19 cellular contexts compared by ENCODE assay signal in the genomic region with DNA sequence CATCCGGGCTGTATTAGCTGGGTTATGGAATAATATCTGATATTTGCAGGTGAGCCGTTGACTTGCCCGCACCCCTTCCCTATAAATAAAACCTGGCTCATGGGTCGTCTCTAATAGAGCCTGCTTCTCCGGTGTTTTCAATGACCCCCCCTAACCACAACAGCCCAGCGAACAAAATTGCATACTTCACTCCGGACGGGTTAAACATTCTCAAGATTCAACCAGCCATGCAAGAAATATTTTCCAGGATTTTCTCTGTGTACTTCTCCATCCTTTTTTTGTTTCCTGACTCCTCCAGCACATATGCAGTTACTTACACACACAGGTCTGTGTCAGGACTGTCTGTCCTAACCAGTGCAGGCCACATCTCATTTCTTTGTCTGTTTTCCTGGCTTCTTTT.
"Had no signal": no experiment of that assay in that cellular context is flagged by ENCODE, and none has a peak within 500 bp of the region (broad histone marks: within the 10 kb centered on the region; RNA-seq: fewer than 3 reads in every experiment).

No MANE protein-coding gene starts in this region.

- H3K4me1 Mint-ChIP-seq: naive B cell; stimulated activated naive B cell treated with anti-CD40 and anti-IgM and Interleukin-4, amounts not matched to agents 10 μg/mL and 1 μg/mL and 100 μg/mL, for 72 hours had no signal

- DNase-seq: cortex of kidney; dorsolateral prefrontal cortex; effector CD8-positive, alpha-beta T cell; gastrocnemius medialis; heart right ventricle; islet precursor cell; left colon; mesendoderm; naive B cell; nephron progenitor cell; psoas muscle; sigmoid colon; stimulated activated CD4-positive, alpha-beta T cell treated with anti-CD3 and anti-CD28 coated beads, Interleukin-2, amount 100 ng/mL, for 24 hours; stimulated activated CD4-positive, alpha-beta T cell treated with anti-CD3 and anti-CD28 coated beads, Interleukin-4, amount 100 ng/mL, for 4 hours; stimulated activated naive B cell treated with anti-CD40 and anti-IgM and Interleukin-4, amounts not matched to agents 10 μg/mL and 1 μg/mL and 100 μg/mL, for 72 hours; stomach; substantia nigra; trophoblast cell had no signal

- H3K4me3 Mint-ChIP-seq: naive B cell; nephron progenitor cell; stimulated activated naive B cell treated with anti-CD40 and anti-IgM and Interleukin-4, amounts not matched to agents 10 μg/mL and 1 μg/mL and 100 μg/mL, for 72 hours had no signal

- H3K36me3 Mint-ChIP-seq: naive B cell; stimulated activated naive B cell treated with anti-CD40 and anti-IgM and Interleukin-4, amounts not matched to agents 10 μg/mL and 1 μg/mL and 100 μg/mL, for 72 hours had no signal

- H3K9me3 Mint-ChIP-seq: nephron progenitor cell had no signal

- H3K27ac Mint-ChIP-seq: naive B cell; nephron progenitor cell; stimulated activated naive B cell treated with anti-CD40 and anti-IgM and Interleukin-4, amounts not matched to agents 10 μg/mL and 1 μg/mL and 100 μg/mL, for 72 hours had no signal

- ATAC-seq: esophagus mucosa; gastrocnemius medialis; heart right ventricle; left colon; psoas muscle; stimulated activated naive B cell treated with anti-CD40 and anti-IgM and Interleukin-4, amounts not matched to agents 10 μg/mL and 1 μg/mL and 100 μg/mL, for 72 hours had no signal
